ENCODE assay signal across 9 cellular contexts in genomic region chr17:43232021-43232699, GRCh38. TPM values are rescaled to one million over a fixed set of nuclear protein-coding genes. Genes with fewer than 3 reads are reported as not detected.
A peak's percentile ranks its signal among the peaks of the same experiment; 100 is the strongest.
DNase-seq lines count a peak whose midpoint lies in the region; ATAC-seq and TF ChIP-seq lines count a peak whose summit lies in the region.
"Not testable (repeated sequence)": the region's sequence is repeated elsewhere in the genome, so short reads cannot be mapped to it uniquely, and the experiment has no call there.
"Had no signal": no experiment of that assay in that cellular context is flagged by ENCODE, and none has a peak within 500 bp of the region (broad histone marks: within the 10 kb centered on the region; RNA-seq: fewer than 3 reads in every experiment).

No MANE protein-coding gene starts in this region.

- not testable (repeated sequence) for H3K36me3 Mint-ChIP-seq in Caco-2 (ENCODE audit: insufficient read depth, unreplicated experiment); activated CD8-positive, alpha-beta memory T cell treated with anti-CD3 and anti-CD28 coated beads, Interleukin-2, amount 10 ng/mL, durations not matched to agents 7 days and 5 days; central memory CD8-positive, alpha-beta T cell (ENCODE audit: insufficient read depth)

- H3K36me3 ChIP-seq in Caco-2 (ENCODE audit: control insufficient read depth, insufficient read depth, low read length); muscle layer of colon (ENCODE audit: insufficient read depth, low read length); sigmoid colon; upper lobe of right lung: not testable (repeated sequence)

- H3K4me1 Mint-ChIP-seq in Caco-2 (ENCODE audit: low read depth, unreplicated experiment); activated CD8-positive, alpha-beta memory T cell treated with anti-CD3 and anti-CD28 coated beads, Interleukin-2, amount 10 ng/mL, durations not matched to agents 7 days and 5 days; central memory CD8-positive, alpha-beta T cell: not testable (repeated sequence)

- TSS peak; percentile 89 for BruUV-seq in Caco-2 (replicated peaks; lab: Mats Ljungman, UMichigan)

- peak; percentile 35 to 55 for DNase-seq in Caco-2
- DNase-seq in RWPE1 (ENCODE audit: low spot score): not testable (repeated sequence)
- DNase-seq in activated CD8-positive, alpha-beta memory T cell treated with anti-CD3 and anti-CD28 coated beads, Interleukin-2, amount 10 ng/mL, durations not matched to agents 7 days and 5 days: peak; percentile 66
- peak; percentile 30 to 49 for DNase-seq in central memory CD8-positive, alpha-beta T cell (ENCODE audit: low spot score in 2 of 2)
- peak; percentile 56 for DNase-seq in left cardiac atrium
- peak; percentile 88 for DNase-seq in sigmoid colon
- DNase-seq in upper lobe of right lung: peak; percentile 62

- H3K9ac ChIP-seq in muscle layer of colon (ENCODE audit: low read length): peak overlapping the region; percentile 58

- TF ChIP-seq EP300 in sigmoid colon (IDR thresholded peaks at IDR 0.05): peak in 2 of 4 donors; percentile 13 to 20

- H3K4me3 ChIP-seq in Caco-2 (ENCODE audit: low read depth, low read length) (peak overlapping the region; percentile 38), muscle layer of colon (ENCODE audit: low read depth in 1 of 2, low read length in 2 of 2) (peak overlapping the region in 1 of 2 donors; percentile 41), sigmoid colon (peak overlapping the region in 3 of 4 donors; percentile 0 to 17 (median 16))
- not testable (repeated sequence) for H3K4me3 ChIP-seq in upper lobe of right lung

- intact Hi-C loops in Caco-2 (cut with micrococcal nuclease; ENCODE audit: unreplicated experiment); left cardiac atrium (cut with DNase I); sigmoid colon (cut with DNase I); upper lobe of right lung (cut with DNase I): not testable (repeated sequence)

- H3K27ac Mint-ChIP-seq in Caco-2 (ENCODE audit: unreplicated experiment): peak overlapping the region; percentile 70
- not testable (repeated sequence) for H3K27ac Mint-ChIP-seq in activated CD8-positive, alpha-beta memory T cell treated with anti-CD3 and anti-CD28 coated beads, Interleukin-2, amount 10 ng/mL, durations not matched to agents 7 days and 5 days; central memory CD8-positive, alpha-beta T cell (ENCODE audit: low read depth)

- H3K27me3 ChIP-seq in Caco-2 (replicated peaks; ENCODE audit: control insufficient read depth, insufficient read depth, low read length); muscle layer of colon (ENCODE audit: control insufficient read depth in 1 of 2, insufficient read depth in 2 of 2, low read length in 2 of 2); sigmoid colon; upper lobe of right lung: not testable (repeated sequence)

- TF ChIP-seq POLR2A in sigmoid colon (IDR thresholded peaks at IDR 0.05): not testable (repeated sequence)

- H3K4me3 Mint-ChIP-seq in Caco-2 (ENCODE audit: unreplicated experiment): peak overlapping the region; percentile 69
- H3K4me3 Mint-ChIP-seq in activated CD8-positive, alpha-beta memory T cell treated with anti-CD3 and anti-CD28 coated beads, Interleukin-2, amount 10 ng/mL, durations not matched to agents 7 days and 5 days: not testable (repeated sequence)
- H3K4me3 Mint-ChIP-seq in central memory CD8-positive, alpha-beta T cell: peak overlapping the region; percentile 30

- not testable (repeated sequence) for H3K4me1 ChIP-seq in Caco-2; muscle layer of colon (ENCODE audit: insufficient read depth, low read length); sigmoid colon; upper lobe of right lung

- CTCF ChIA-PET in Caco-2 (lab: Charles Lee); RWPE1 (lab: Yijun Ruan, JAX); activated CD8-positive, alpha-beta memory T cell treated with anti-CD3 and anti-CD28 coated beads, Interleukin-2, amount 10 ng/mL, durations not matched to agents 7 days and 5 days (lab: Charles Lee): not testable (repeated sequence)

- H3K27ac ChIP-seq in RWPE1 (peak overlapping the region; percentile 32; the same call in 1 of the 2 replicates), sigmoid colon (peak overlapping the region; percentile 22 to 66 (median 30))
- H3K27ac ChIP-seq in muscle layer of colon (ENCODE audit: low read depth, low read length); upper lobe of right lung: not testable (repeated sequence)

- POLR2A ChIA-PET in Caco-2 (lab: Charles Lee); RWPE1 (lab: Yijun Ruan, JAX; ENCODE audit: low non-redundant PET): not testable (repeated sequence)

- WGBS in sigmoid colon, 2 donors: 31 to 65% methylated on average over 16 of the region's 24 CpGs

- H3K27me3 Mint-ChIP-seq in Caco-2 (ENCODE audit: insufficient read depth, unreplicated experiment); activated CD8-positive, alpha-beta memory T cell treated with anti-CD3 and anti-CD28 coated beads, Interleukin-2, amount 10 ng/mL, durations not matched to agents 7 days and 5 days; central memory CD8-positive, alpha-beta T cell: not testable (repeated sequence)

- H3K9me3 ChIP-seq in Caco-2; muscle layer of colon (ENCODE audit: low read length); sigmoid colon; upper lobe of right lung: not testable (repeated sequence)

- not testable (repeated sequence) for TF ChIP-seq CTCF in Caco-2 (IDR thresholded peaks at IDR 0.05; ENCODE audit: insufficient read depth in 1 of 2, low read depth in 1 of 2, low read length in 1 of 2, severe bottlenecking in 1 of 2, unreplicated experiment in 1 of 2); RWPE1 (conservative IDR thresholded peaks at IDR 0.05; ENCODE audit: low read depth); sigmoid colon (IDR thresholded peaks at IDR 0.05); upper lobe of right lung (IDR thresholded peaks at IDR 0.05)

- ATAC-seq in activated CD8-positive, alpha-beta memory T cell treated with anti-CD3 and anti-CD28 coated beads, Interleukin-2, amount 10 ng/mL, durations not matched to agents 7 days and 5 days; central memory CD8-positive, alpha-beta T cell (replicated peaks; ENCODE audit: extremely low read depth, poor library complexity, severe bottlenecking); left cardiac atrium; upper lobe of right lung: not testable (repeated sequence)

- not testable (repeated sequence) for H3K9me3 Mint-ChIP-seq in Caco-2 (ENCODE audit: unreplicated experiment); activated CD8-positive, alpha-beta memory T cell treated with anti-CD3 and anti-CD28 coated beads, Interleukin-2, amount 10 ng/mL, durations not matched to agents 7 days and 5 days (ENCODE audit: low read depth); central memory CD8-positive, alpha-beta T cell

RNA-seq across cellular contexts. Expression of gene RNU2-1, which starts 1.6 kb away (rescaled TPM):
- total RNA-seq in Caco-2 (2022) (4,208 and 4,542 TPM in 2 replicates), left cardiac atrium (over 10,000 TPM in 1 of 2 donors, 1,000 to 10,000 TPM in 1; 5,669 to 12,300 TPM), sigmoid colon (not detected), upper lobe of right lung (7,693 TPM)
- total RNA-seq in activated CD8-positive, alpha-beta memory T cell treated with anti-CD3 and anti-CD28 coated beads, Interleukin-2, amount 10 ng/mL, durations not matched to agents 7 days and 5 days: 1,000 to 10,000 TPM; 3,839 to 7,603 TPM
- polyA plus RNA-seq in sigmoid colon: not detected

RNA-seq across cellular contexts. Expression of gene CCDC200, which starts 3.7 kb away (rescaled TPM):
- total RNA-seq in Caco-2 (2022) (not detected in 2 replicates), left cardiac atrium (not detected), sigmoid colon (not detected), upper lobe of right lung (not detected)
- total RNA-seq in activated CD8-positive, alpha-beta memory T cell treated with anti-CD3 and anti-CD28 coated beads, Interleukin-2, amount 10 ng/mL, durations not matched to agents 7 days and 5 days: not detected
- polyA plus RNA-seq in sigmoid colon: under 1 TPM in 1 of 3 donors, not detected in 2; 0.12 TPM
- total RNA-seq: Right ventricle myocardium superior had no signal

RNA-seq across cellular contexts. Expression of gene TMEM106A, which starts 20.5 kb away (rescaled TPM):
- total RNA-seq in Caco-2 (2022) (6.9 and 8.0 TPM in 2 replicates), left cardiac atrium (1 to 10 TPM; 7.6 to 8.4 TPM), sigmoid colon (1 to 10 TPM; 3.0 to 7.2 (median 4.7) TPM), upper lobe of right lung (14.2 TPM)
- total RNA-seq in activated CD8-positive, alpha-beta memory T cell treated with anti-CD3 and anti-CD28 coated beads, Interleukin-2, amount 10 ng/mL, durations not matched to agents 7 days and 5 days: 10 to 100 TPM; 13.8 to 23.1 TPM
- polyA plus RNA-seq in sigmoid colon: 1 to 10 TPM; 2.4 to 9.4 (median 3.5) TPM

Comparison
In these comparisons a context has a peak if more than half of its experiments do, and no peak if none do; other contexts are left out.
1. RNA of gene RNU2-1, which starts 1.6 kb away (total RNA-seq): 5,669 to 12,300 TPM in left cardiac atrium, 7,693 TPM in upper lobe of right lung (single experiment), 3,839 to 7,603 TPM in activated CD8-positive, alpha-beta memory T cell treated with anti-CD3 and anti-CD28 coated beads, Interleukin-2, amount 10 ng/mL, durations not matched to agents 7 days and 5 days and 4,208 to 4,542 TPM in Caco-2; not detected in sigmoid colon; every median in the first group is over 1,000 times any median in the second.